Comparison of ENCODE assay signal across 21 cellular contexts in genomic region chr10:121879476-121879875, GRCh38. TPM values are rescaled to one million over a fixed set of nuclear protein-coding genes. Genes with fewer than 3 reads are reported as not detected.
DNase-seq lines count a peak whose midpoint lies in the region; ATAC-seq and TF ChIP-seq lines count a peak whose summit lies in the region.
"Had no signal": no experiment of that assay in that cellular context is flagged by ENCODE, and none has a peak within 500 bp of the region (broad histone marks: within the 10 kb centered on the region; RNA-seq: fewer than 3 reads in every experiment).

No MANE protein-coding gene starts in this region.

- H3K27me3 Mint-ChIP-seq in WTC11 (ENCODE audit: low read depth): no peaks in the 10 kb centered on the region
- H3K27me3 Mint-ChIP-seq: B cell; CD4-positive, alpha-beta T cell had no signal

- peak overlapping the region; percentile 5; the same call in 1 of the 2 replicates for H3K27ac Mint-ChIP-seq in WTC11
- H3K27ac Mint-ChIP-seq: B cell; CD4-positive, alpha-beta T cell; CD8-positive, alpha-beta T cell had no signal

- H3K36me3 Mint-ChIP-seq in WTC11: peaks cover 12% of the 10 kb centered on the region

- peaks cover 5% of the 10 kb centered on the region; the same call in 1 of the 2 replicates for H3K36me3 ChIP-seq in Karpas-422 (ENCODE audit: insufficient read depth, low read length)
- H3K36me3 ChIP-seq in gastrocnemius medialis: peaks cover 0 to 7% of the 10 kb centered on the region in 2 donors

- H3K9me3 Mint-ChIP-seq in WTC11: no peaks in the 10 kb centered on the region
- H3K9me3 Mint-ChIP-seq: CD4-positive, alpha-beta T cell; CD8-positive, alpha-beta T cell had no signal

- no peaks in the 10 kb centered on the region for H3K9me2 ChIP-seq in Karpas-422 (replicated peaks; ENCODE audit: insufficient read depth, low read length)

- H3K27me3 ChIP-seq in Karpas-422 (ENCODE audit: low read length): no peaks in the 10 kb centered on the region
- no peaks in the 10 kb centered on the region for H3K27me3 ChIP-seq in gastrocnemius medialis
- H3K27me3 ChIP-seq: BLaER1 treated with 17β-estradiol and CSF1 and Interleukin-3, amounts not matched to agents 10 nM and 100 nM had no signal

- peaks cover 61% of the 10 kb centered on the region for H3K79me2 ChIP-seq in Karpas-422 (ENCODE audit: low read length)

- DNase-seq in COLO829 (ENCODE audit: low spot score) (peak; percentile 11), Karpas-422 (no peak), WTC11 (ENCODE audit: low spot score) (no peak), foreskin melanocyte (peak; percentile 58), DMS153 treated with DMSO at 0.1 percent for 48 hours (lab: John Stamatoyannopoulos, UW; ENCODE audit: unreplicated experiment) (no peak), gastrocnemius medialis (no peak)
- DNase-seq: AML-193; CD4-positive, alpha-beta T cell; CD8-positive, alpha-beta T cell; COR-L47; DMS 273 treated with DMSO at 0.1 percent for 48 hours; DMS153; DMS79 treated with DMSO at 0.1 percent for 48 hours; GF-D8 had no signal

- H3K4me1 ChIP-seq in Karpas-422 (ENCODE audit: low read length) (peaks cover 56% of the 10 kb centered on the region), gastrocnemius medialis (no peaks in the 10 kb centered on the region)
- H3K4me1 ChIP-seq: A549 had no signal

- H3K4me3 Mint-ChIP-seq in WTC11: no peak overlapping the region
- H3K4me3 Mint-ChIP-seq: B cell; CD4-positive, alpha-beta T cell; CD8-positive, alpha-beta T cell had no signal

- TF ChIP-seq POLR2A in gastrocnemius medialis (IDR thresholded peaks at IDR 0.05): no peak

- no peak for TF ChIP-seq CTCF in WTC11 (IDR thresholded peaks at IDR 0.05)
- TF ChIP-seq CTCF in gastrocnemius medialis (IDR thresholded peaks at IDR 0.05 in 4 of 5, conservative IDR thresholded peaks at IDR 0.05 in 1 of 5): no peak

- no peaks in the 10 kb centered on the region for H4K20me1 ChIP-seq in Karpas-422 (ENCODE audit: insufficient read depth, low read depth, low read length)
- H4K20me1 ChIP-seq: BLaER1 treated with 17β-estradiol and CSF1 and Interleukin-3, amounts not matched to agents 10 nM and 100 nM had no signal

- CTCF ChIA-PET in WTC11 (lab: Charles Lee): no interaction called here

- no peak for ATAC-seq in WTC11
- no peak for ATAC-seq in HG03354 (IDR thresholded peaks at IDR 0.05; ENCODE audit: poor library complexity, severe bottlenecking, unreplicated experiment)
- no peak for ATAC-seq in GM19467 (IDR thresholded peaks at IDR 0.05; ENCODE audit: unreplicated experiment)
- no peak for ATAC-seq in gastrocnemius medialis
- ATAC-seq: A549; CD8-positive, alpha-beta T cell had no signal

- H3K4me2 ChIP-seq in Karpas-422 (ENCODE audit: low read depth, low read length, poor library complexity, severe bottlenecking): no peak overlapping the region
- H3K4me2 ChIP-seq: A549; BLaER1 treated with 17β-estradiol and CSF1 and Interleukin-3, amounts not matched to agents 10 nM and 100 nM had no signal

- POLR2A ChIA-PET in WTC11 (lab: Charles Lee): no interaction called here

- H3K27ac ChIP-seq in Karpas-422 (ENCODE audit: low read length) (peak overlapping the region; percentile 87), gastrocnemius medialis (no peak overlapping the region)
- H3K27ac ChIP-seq: 22Rv1; A549; BLaER1 treated with 17β-estradiol and CSF1 and Interleukin-3, amounts not matched to agents 10 nM and 100 nM; C4-2B had no signal

- peaks cover 10% of the 10 kb centered on the region for H3K4me1 Mint-ChIP-seq in WTC11
- H3K4me1 Mint-ChIP-seq: B cell had no signal

- H3K9ac ChIP-seq in Karpas-422 (ENCODE audit: low read length): no peak overlapping the region
- H3K9ac ChIP-seq: BLaER1 treated with 17β-estradiol and CSF1 and Interleukin-3, amounts not matched to agents 10 nM and 100 nM had no signal

- H3K4me3 ChIP-seq in Karpas-422 (ENCODE audit: low read length) (no peak overlapping the region), gastrocnemius medialis (no peak overlapping the region)
- H3K4me3 ChIP-seq: A549; BLaER1 treated with 17β-estradiol and CSF1 and Interleukin-3, amounts not matched to agents 10 nM and 100 nM had no signal

- H3K9me3 ChIP-seq in Karpas-422 (ENCODE audit: low read length) (no peaks in the 10 kb centered on the region), gastrocnemius medialis (no peaks in the 10 kb centered on the region)
- H3K9me3 ChIP-seq: A549; BLaER1 treated with 17β-estradiol and CSF1 and Interleukin-3, amounts not matched to agents 10 nM and 100 nM had no signal

- in situ Hi-C loops in gastrocnemius medialis (cut with MboI; ENCODE audit: low sequenced_read_pairs in 4 of 4): loop anchor here in 2 of 4 donors (25.0 kb wide), 1 partner anchor 942 kb away; no protein-coding TSS in a partner anchor

- no peak overlapping the region for H2AFZ ChIP-seq in Karpas-422 (ENCODE audit: low read length)

- intact Hi-C loops in gastrocnemius medialis (cut with DNase I; ENCODE audit: low total_unique reads): no loop called here

TF ChIP-seq in WTC11, 78 proteins besides CTCF, POLR2A, EP300 and RAD21 (continues in another document):
- TF ChIP-seq NFYB (CRISPR knock-in tag; conservative IDR thresholded peaks at IDR 0.05; ENCODE audit: low read depth): no peak
- TF ChIP-seq ZNF263 (CRISPR knock-in tag; IDR thresholded peaks at IDR 0.05; ENCODE audit: low read depth): no peak
- TF ChIP-seq ZNF512 (CRISPR knock-in tag; IDR thresholded peaks at IDR 0.05; ENCODE audit: borderline replicate concordance): no peak
- TF ChIP-seq, protein P1, sequence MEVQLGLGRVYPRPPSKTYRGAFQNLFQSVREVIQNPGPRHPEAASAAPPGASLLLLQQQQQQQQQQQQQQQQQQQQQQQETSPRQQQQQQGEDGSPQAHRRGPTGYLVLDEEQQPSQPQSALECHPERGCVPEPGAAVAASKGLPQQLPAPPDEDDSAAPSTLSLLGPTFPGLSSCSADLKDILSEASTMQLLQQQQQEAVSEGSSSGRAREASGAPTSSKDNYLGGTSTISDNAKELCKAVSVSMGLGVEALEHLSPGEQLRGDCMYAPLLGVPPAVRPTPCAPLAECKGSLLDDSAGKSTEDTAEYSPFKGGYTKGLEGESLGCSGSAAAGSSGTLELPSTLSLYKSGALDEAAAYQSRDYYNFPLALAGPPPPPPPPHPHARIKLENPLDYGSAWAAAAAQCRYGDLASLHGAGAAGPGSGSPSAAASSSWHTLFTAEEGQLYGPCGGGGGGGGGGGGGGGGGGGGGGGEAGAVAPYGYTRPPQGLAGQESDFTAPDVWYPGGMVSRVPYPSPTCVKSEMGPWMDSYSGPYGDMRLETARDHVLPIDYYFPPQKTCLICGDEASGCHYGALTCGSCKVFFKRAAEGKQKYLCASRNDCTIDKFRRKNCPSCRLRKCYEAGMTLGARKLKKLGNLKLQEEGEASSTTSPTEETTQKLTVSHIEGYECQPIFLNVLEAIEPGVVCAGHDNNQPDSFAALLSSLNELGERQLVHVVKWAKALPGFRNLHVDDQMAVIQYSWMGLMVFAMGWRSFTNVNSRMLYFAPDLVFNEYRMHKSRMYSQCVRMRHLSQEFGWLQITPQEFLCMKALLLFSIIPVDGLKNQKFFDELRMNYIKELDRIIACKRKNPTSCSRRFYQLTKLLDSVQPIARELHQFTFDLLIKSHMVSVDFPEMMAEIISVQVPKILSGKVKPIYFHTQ (CRISPR knock-in tag; IDR thresholded peaks at IDR 0.05): no peak
- no peak for TF ChIP-seq TEAD1 (CRISPR knock-in tag; IDR thresholded peaks at IDR 0.05)
- no peak for TF ChIP-seq NR3C1 (CRISPR knock-in tag; conservative IDR thresholded peaks at IDR 0.05; ENCODE audit: low read depth)
- no peak for TF ChIP-seq E2F4 (CRISPR knock-in tag; IDR thresholded peaks at IDR 0.05; ENCODE audit: borderline replicate concordance, low read depth)
- TF ChIP-seq MYBL2 (CRISPR knock-in tag; IDR thresholded peaks at IDR 0.05): no peak
- no peak for TF ChIP-seq ZNF416 (CRISPR knock-in tag; IDR thresholded peaks at IDR 0.05)
- no peak for TF ChIP-seq ZNF232 (CRISPR knock-in tag; IDR thresholded peaks at IDR 0.05)
- no peak for TF ChIP-seq IRF1 (CRISPR knock-in tag; IDR thresholded peaks at IDR 0.05)
- no peak for TF ChIP-seq EMX1 (CRISPR knock-in tag; IDR thresholded peaks at IDR 0.05)
- no peak for TF ChIP-seq ESRRA (CRISPR knock-in tag; IDR thresholded peaks at IDR 0.05; ENCODE audit: borderline replicate concordance)
- TF ChIP-seq ZNF396 (CRISPR knock-in tag; IDR thresholded peaks at IDR 0.05; ENCODE audit: borderline replicate concordance): no peak

RNA-seq across cellular contexts. Expression of gene ATE1, which starts 48.4 kb away (rescaled TPM):
- 43.9 and 72.6 TPM in 2 replicates for total RNA-seq in Karpas-422 (2014; rRNA removed; shearing (Covaris generic); ENCODE audit: low replicate concordance)
- total RNA-seq in WTC11 (2021): 20.5 to 23.8 TPM (median 22.6 TPM) in 3 replicates
- total RNA-seq in gastrocnemius medialis: 10 to 100 TPM; 34.3 to 57.6 (median 39.4) TPM

Comparison
In these comparisons a context has a peak if more than half of its experiments do, and no peak if none do; other contexts are left out.
1. DNase-seq: peak in COLO829 (single experiment) and foreskin melanocyte (single experiment); none in Karpas-422 (single experiment), WTC11 (single experiment), DMS153 treated with DMSO at 0.1 percent for 48 hours (single experiment) and gastrocnemius medialis (0 of 2).